16 cellular contexts compared by ENCODE assay signal in the genomic region with DNA sequence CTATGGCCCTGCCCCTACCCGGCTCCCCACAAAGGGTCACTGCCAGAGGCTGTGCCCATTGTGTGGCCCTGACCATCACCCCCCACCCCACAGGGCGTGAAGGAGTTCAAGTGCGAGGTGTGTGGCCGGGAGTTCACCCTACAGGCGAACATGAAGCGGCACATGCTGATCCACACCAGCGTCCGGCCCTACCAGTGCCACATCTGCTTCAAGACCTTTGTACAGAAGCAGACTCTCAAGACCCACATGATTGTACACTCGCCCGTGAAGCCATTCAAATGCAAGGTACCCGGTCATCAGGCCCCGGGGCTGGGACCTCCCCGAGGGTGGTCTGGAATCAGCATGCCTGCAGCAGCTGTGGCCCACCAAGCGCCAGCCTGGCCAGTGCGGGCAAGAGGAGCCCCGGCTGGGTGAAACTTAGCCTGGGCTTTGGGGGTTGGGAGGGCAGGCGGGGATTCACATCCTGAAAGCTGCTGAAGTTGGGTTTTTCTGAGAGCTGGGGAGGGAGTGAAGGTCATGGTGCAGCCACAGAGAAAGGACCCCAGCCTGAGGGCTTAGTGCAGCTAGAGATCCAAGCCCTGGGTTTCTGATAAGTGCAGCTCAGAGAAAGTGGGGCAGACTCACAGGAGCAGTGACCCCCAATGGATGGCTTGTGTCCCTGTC. TPM values are rescaled to one million over a fixed set of nuclear protein-coding genes. Genes with fewer than 3 reads are reported as not detected.
DNase-seq lines count a peak whose midpoint lies in the region; ATAC-seq, FAIRE-seq and TF ChIP-seq lines count a peak whose summit lies in the region.
"Had no signal": no experiment of that assay in that cellular context is flagged by ENCODE, and none has a peak within 500 bp of the region (broad histone marks: within the 10 kb centered on the region; RNA-seq: fewer than 3 reads in every experiment).

No MANE protein-coding gene starts in this region.

- H3K9ac ChIP-seq in H9 (ENCODE audit: extremely low read depth, insufficient read length, low read length): no peak overlapping the region

- no peak overlapping the region for H4K91ac ChIP-seq in H9 (ENCODE audit: insufficient read length, low read depth, low read length)

- H3K36me3 Mint-ChIP-seq in CD14-positive monocyte: peaks cover 65 to 84% of the 10 kb centered on the region in 2 donors
- peaks cover 2 to 29% (median 11%) of the 10 kb centered on the region in 3 experiments; a peak in 4 of 7 replicates for H3K36me3 Mint-ChIP-seq in H9 (ENCODE audit: insufficient read depth in 1 of 3, low read depth in 3 of 3)
- peaks cover 40% of the 10 kb centered on the region for H3K36me3 Mint-ChIP-seq in activated T-helper 2 cell treated with anti-CD3 and anti-CD28 coated beads, Interferon-gamma antibody, Interleukin-2, Interleukin-4, amounts not matched to agents 10 μg/mL and 5 μg/mL and 100 μg/mL, durations not matched to agents 14 hours and 24 hours and 36 hours (ENCODE audit: low read depth)
- peaks cover 11% of the 10 kb centered on the region for H3K36me3 Mint-ChIP-seq in progenitor cell of endocrine pancreas (ENCODE audit: insufficient read depth)

- H3K4me1 ChIP-seq in H9 (ENCODE audit: insufficient read depth, low read length) (no peaks in the 10 kb centered on the region; the same call in 1 of the 2 replicates), pancreas (peaks cover 25 to 53% (median 34%) of the 10 kb centered on the region in 3 donors)
- H3K4me1 ChIP-seq: BE2C, HAP-1, SJSA1 had no signal

- intact Hi-C loops in CD14-positive monocyte (cut with micrococcal nuclease): loop anchor here (5.0 kb wide), 5 partner anchors 36 to 321 kb away; partner anchors contain the start of genes ANPEP (in 1 of the 2) and MESP1 (in 1 of the 2)
- intact Hi-C loops in activated T-helper 2 cell treated with anti-CD3 and anti-CD28 coated beads, Interferon-gamma antibody, Interleukin-2, Interleukin-4, amounts not matched to agents 10 μg/mL and 5 μg/mL and 100 μg/mL, durations not matched to agents 14 hours and 24 hours and 36 hours (cut with micrococcal nuclease): loop anchor here (5.0 kb wide), 3 partner anchors 36 to 331 kb away; partner anchors contain the start of gene ZNF710
- intact Hi-C loops in pancreas (cut with DNase I): loop anchor here in 2 of 3 donors (5.0 kb wide), 2 partner anchors 66 to 171 kb away; no protein-coding TSS in a partner anchor

- no peaks in the 10 kb centered on the region for H3K9me3 Mint-ChIP-seq in CD14-positive monocyte
- H3K9me3 Mint-ChIP-seq in H9: no peaks in the 10 kb centered on the region
- H3K9me3 Mint-ChIP-seq in activated T-helper 2 cell treated with anti-CD3 and anti-CD28 coated beads, Interferon-gamma antibody, Interleukin-2, Interleukin-4, amounts not matched to agents 10 μg/mL and 5 μg/mL and 100 μg/mL, durations not matched to agents 14 hours and 24 hours and 36 hours: no peaks in the 10 kb centered on the region
- no peaks in the 10 kb centered on the region for H3K9me3 Mint-ChIP-seq in progenitor cell of endocrine pancreas (ENCODE audit: low read depth)
- H3K9me3 Mint-ChIP-seq: CD8-positive, alpha-beta memory T cell; IgD-negative memory B cell had no signal

- H3K4me2 ChIP-seq in H9 (ENCODE audit: insufficient read depth, insufficient read length, low read length): no peak overlapping the region

- FAIRE-seq in pancreas (lab: Jason Lieb, UNC): no peak

- no peak overlapping the region for H3K23ac ChIP-seq in H9 (ENCODE audit: insufficient read length, low read depth, low read length)

- no peak overlapping the region for H2BK12ac ChIP-seq in H9 (ENCODE audit: insufficient read length, low read depth, low read length)

- DNase-seq in CD14-positive monocyte (ENCODE audit: low spot score): no peak
- peak; percentile 27 for DNase-seq in H9
- DNase-seq in activated T-helper 2 cell treated with anti-CD3 and anti-CD28 coated beads, Interferon-gamma antibody, Interleukin-2, Interleukin-4, amounts not matched to agents 10 μg/mL and 5 μg/mL and 100 μg/mL, durations not matched to agents 14 hours and 24 hours and 36 hours (ENCODE audit: low spot score): no peak
- peak in 3 of 6 donors; percentile 54 to 80 (median 58) for DNase-seq in pancreas
- no peak for DNase-seq in progenitor cell of endocrine pancreas (ENCODE audit: low spot score, unreplicated experiment)
- DNase-seq in KG1 (lab: John Stamatoyannopoulos, UW): no peak
- no peak for DNase-seq in activated CD4-positive, CD25-positive, alpha-beta regulatory T cell (lab: John Stamatoyannopoulos, UW)
- DNase-seq: BE2C; CD8-positive, alpha-beta memory T cell; NCI-H146; NCI-H2081 treated with DMSO at 0.1 percent for 48 hours; NCI-H524; RPMI8226 had no signal

- no peak overlapping the region for H2BK5ac ChIP-seq in H9 (ENCODE audit: insufficient read length, low read length)

- no peak overlapping the region for H3K4ac ChIP-seq in H9 (ENCODE audit: low read depth, low read length)

- no peak overlapping the region for H3K18ac ChIP-seq in H9 (ENCODE audit: insufficient read length, low read depth, low read length)

- H3K79me1 ChIP-seq in H9 (ENCODE audit: insufficient read depth, low read depth, low read length, poor library complexity, severe bottlenecking): no peaks in the 10 kb centered on the region

- H3K27me3 ChIP-seq in H9 (ENCODE audit: insufficient read depth, low read length) (no peaks in the 10 kb centered on the region), pancreas (no peaks in the 10 kb centered on the region)
- H3K27me3 ChIP-seq: BE2C, SJSA1 had no signal

- no peak overlapping the region for H2AFZ ChIP-seq in H9 (ENCODE audit: low read length)

- no peak overlapping the region for H4K8ac ChIP-seq in H9 (replicated peaks; ENCODE audit: insufficient read length, low read depth, low read length)

- WGBS in H9 (ENCODE audit: extremely low coverage, insufficient read length, low lambda C conversion rate): no CpG with 5 or more reads among the region's 17 CpGs
- 53 to 58% methylated on average over 17 of the region's 17 CpGs for WGBS in pancreas, 2 donors

- no peak overlapping the region for H3T11ph ChIP-seq in H9 (ENCODE audit: low read length)

- H3K27ac Mint-ChIP-seq in CD14-positive monocyte (peak overlapping the region; percentile 15 to 86 (median 41)), H9 (no peak overlapping the region), progenitor cell of endocrine pancreas (no peak overlapping the region)
- peak overlapping the region; percentile 33 for H3K27ac Mint-ChIP-seq in activated T-helper 2 cell treated with anti-CD3 and anti-CD28 coated beads, Interferon-gamma antibody, Interleukin-2, Interleukin-4, amounts not matched to agents 10 μg/mL and 5 μg/mL and 100 μg/mL, durations not matched to agents 14 hours and 24 hours and 36 hours
- H3K27ac Mint-ChIP-seq: IgD-negative memory B cell had no signal

- H2BK120ac ChIP-seq in H9 (ENCODE audit: low read depth, low read length, poor library complexity, severe bottlenecking): no peak overlapping the region

- no peak overlapping the region for H3K56ac ChIP-seq in H9 (ENCODE audit: insufficient read length, low read depth, low read length)

- no peak overlapping the region for H2BK20ac ChIP-seq in H9 (ENCODE audit: low read depth, low read length, poor library complexity, severe bottlenecking)

- no peaks in the 10 kb centered on the region for H3K23me2 ChIP-seq in H9 (ENCODE audit: insufficient read length, low read depth, low read length, poor library complexity, severe bottlenecking)

- no peak overlapping the region for H2BK15ac ChIP-seq in H9 (ENCODE audit: low read depth, low read length)

- H3K27ac ChIP-seq in H9 (ENCODE audit: insufficient read length, low read depth, low read length) (no peak overlapping the region), pancreas (peak overlapping the region in 3 of 4 donors; percentile 70 to 89 (median 75))
- H3K27ac ChIP-seq: SJSA1 had no signal

- H4K20me1 ChIP-seq in H9 (ENCODE audit: control insufficient read depth, insufficient read depth, insufficient read length): peaks cover 2% of the 10 kb centered on the region

- H3K4me3 Mint-ChIP-seq in CD14-positive monocyte (no peak overlapping the region), H9 (no peak overlapping the region), progenitor cell of endocrine pancreas (ENCODE audit: low read depth) (no peak overlapping the region)
- H3K4me3 Mint-ChIP-seq in activated T-helper 2 cell treated with anti-CD3 and anti-CD28 coated beads, Interferon-gamma antibody, Interleukin-2, Interleukin-4, amounts not matched to agents 10 μg/mL and 5 μg/mL and 100 μg/mL, durations not matched to agents 14 hours and 24 hours and 36 hours (ENCODE audit: low read depth): no peak overlapping the region
- H3K4me3 Mint-ChIP-seq: CD8-positive, alpha-beta memory T cell had no signal

- TF ChIP-seq CTCF in CD14-positive monocyte (IDR thresholded peaks at IDR 0.05) (no peak), H9 (conservative IDR thresholded peaks at IDR 0.05) (no peak), pancreas (IDR thresholded peaks at IDR 0.05) (no peak), progenitor cell of endocrine pancreas (IDR thresholded peaks at IDR 0.05; ENCODE audit: unreplicated experiment) (no peak)

- H2AK5ac ChIP-seq in H9 (ENCODE audit: insufficient read length, low read length): no peak overlapping the region

- peaks cover 0 to 2% (median 0%) of the 10 kb centered on the region in 3 donors for H3K27me3 Mint-ChIP-seq in CD14-positive monocyte (ENCODE audit: low read depth in 3 of 3)
- H3K27me3 Mint-ChIP-seq in H9 (ENCODE audit: low read depth): no peaks in the 10 kb centered on the region
- no peaks in the 10 kb centered on the region for H3K27me3 Mint-ChIP-seq in activated T-helper 2 cell treated with anti-CD3 and anti-CD28 coated beads, Interferon-gamma antibody, Interleukin-2, Interleukin-4, amounts not matched to agents 10 μg/mL and 5 μg/mL and 100 μg/mL, durations not matched to agents 14 hours and 24 hours and 36 hours (ENCODE audit: low read depth)
- H3K27me3 Mint-ChIP-seq in progenitor cell of endocrine pancreas: no peaks in the 10 kb centered on the region
- H3K27me3 Mint-ChIP-seq: CD8-positive, alpha-beta memory T cell; IgD-negative memory B cell had no signal

- peaks cover 23% of the 10 kb centered on the region for H3K4me1 Mint-ChIP-seq in CD14-positive monocyte
- peaks cover 18 to 20% of the 10 kb centered on the region in 2 experiments for H3K4me1 Mint-ChIP-seq in H9
- H3K4me1 Mint-ChIP-seq in activated T-helper 2 cell treated with anti-CD3 and anti-CD28 coated beads, Interferon-gamma antibody, Interleukin-2, Interleukin-4, amounts not matched to agents 10 μg/mL and 5 μg/mL and 100 μg/mL, durations not matched to agents 14 hours and 24 hours and 36 hours (ENCODE audit: low read depth): peaks cover 7% of the 10 kb centered on the region
- H3K4me1 Mint-ChIP-seq in progenitor cell of endocrine pancreas (ENCODE audit: low read depth): no peaks in the 10 kb centered on the region

- H3K14ac ChIP-seq in H9 (ENCODE audit: insufficient read depth, low read length): no peak overlapping the region; the same call in 1 of the 2 replicates

- no peak overlapping the region for H3K4me3 ChIP-seq in pancreas
- H3K4me3 ChIP-seq: HAP-1, SJSA1 had no signal

- H3K9me3 ChIP-seq in H9 (ENCODE audit: control insufficient read depth, low read depth, low read length): no peaks in the 10 kb centered on the region
- no peaks in the 10 kb centered on the region for H3K9me3 ChIP-seq in pancreas
- H3K9me3 ChIP-seq: BE2C, HAP-1, SJSA1 had no signal

- no peak overlapping the region for H4K5ac ChIP-seq in H9 (ENCODE audit: insufficient read length, low read depth, low read length)

- H3K79me2 ChIP-seq in H9 (ENCODE audit: insufficient read depth, low read length): no peaks in the 10 kb centered on the region

- peaks cover under 1 to 7% (median under 1%) of the 10 kb centered on the region in 3 donors for H3K36me3 ChIP-seq in pancreas

- ATAC-seq in pancreas: peak in 2 of 4 donors; percentile 4

RNA-seq across cellular contexts. Expression of gene IDH2, which starts 29.2 kb away (rescaled TPM):
- polyA plus RNA-seq in CD14-positive monocyte (100 to 1,000 TPM in 1 of 2 donors, 10 to 100 TPM in 1; 82.2 to 115 TPM), pancreas (10 to 100 TPM; 53.6 to 55.7 TPM)
- total RNA-seq in H9 (2021) (57.7 and 62.5 TPM in 2 replicates), pancreas (100 to 1,000 TPM; 107 to 128 (median 114) TPM), progenitor cell of endocrine pancreas (149 and 164 TPM in 2 replicates)
- 139 and 141 TPM in 2 replicates for total RNA-seq in activated T-helper 2 cell treated with anti-CD3 and anti-CD28 coated beads, Interferon-gamma antibody, Interleukin-2, Interleukin-4, amounts not matched to agents 10 μg/mL and 5 μg/mL and 100 μg/mL, durations not matched to agents 14 hours and 24 hours and 36 hours

Comparison
In these comparisons a context has a peak if more than half of its experiments do, and no peak if none do; other contexts are left out.
1. H3K27ac Mint-ChIP-seq: peak in CD14-positive monocyte (7 of 7) and activated T-helper 2 cell treated with anti-CD3 and anti-CD28 coated beads, Interferon-gamma antibody, Interleukin-2, Interleukin-4, amounts not matched to agents 10 μg/mL and 5 μg/mL and 100 μg/mL, durations not matched to agents 14 hours and 24 hours and 36 hours (single experiment); none in H9 (0 of 3) and progenitor cell of endocrine pancreas (single experiment).